ENCODE assay signal across 11 cellular contexts in the genomic region with DNA sequence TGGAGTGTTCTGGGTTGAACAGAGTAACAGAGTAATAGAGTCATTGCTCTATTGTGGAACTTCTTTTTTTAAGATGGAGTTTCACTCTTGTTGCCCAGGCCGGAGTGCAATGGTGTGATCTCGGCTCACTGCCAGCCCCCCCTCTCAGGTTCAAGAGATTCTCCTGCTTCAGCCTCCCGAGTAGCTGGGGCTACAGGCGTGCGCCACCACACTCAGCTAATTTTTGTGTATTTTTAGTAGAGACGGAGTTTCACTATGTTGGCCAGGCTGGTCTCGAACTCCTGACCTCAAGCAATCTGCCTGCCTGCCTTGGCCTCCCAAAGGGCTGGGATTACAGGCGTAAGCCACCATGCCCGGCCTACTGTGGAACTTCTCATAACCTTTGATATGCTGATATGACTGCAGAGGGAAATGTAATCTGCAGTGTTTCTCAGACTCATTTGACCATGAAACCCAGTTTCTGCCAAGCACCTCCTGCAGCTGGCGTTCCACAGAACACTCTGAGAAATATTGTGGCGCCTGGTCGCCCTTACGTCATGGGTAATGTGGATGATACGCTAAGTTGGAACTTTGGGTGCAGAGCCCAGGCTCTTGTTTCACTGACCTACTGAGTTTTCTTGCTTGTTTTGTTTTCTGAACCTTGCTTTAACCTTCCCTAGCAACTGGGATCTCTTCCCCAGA.
DNase-seq lines count a peak whose midpoint lies in the region; ATAC-seq, FAIRE-seq and TF ChIP-seq lines count a peak whose summit lies in the region.
"Had no signal": no experiment of that assay in that cellular context is flagged by ENCODE, and none has a peak within 500 bp of the region (broad histone marks: within the 10 kb centered on the region; RNA-seq: fewer than 3 reads in every experiment).

No MANE protein-coding gene starts in this region.

- in situ Hi-C loops in GM12878 (cut with MboI), result no loop called here

- SMC1A ChIA-PET in GM12878 (lab: Charles Lee; ENCODE audit: uncharacterized antibody, unreplicated experiment), result interaction anchor here (0.8 to 2.6 kb wide), 10 partner anchors 10 to 217 kb away, joined by 3 to 11 read pairs (median 8); no protein-coding TSS in a partner anchor

- H2BK12ac ChIP-seq in H9 (ENCODE audit: insufficient read length, low read depth, low read length), result no peak overlapping the region

- H3K27me3 Mint-ChIP-seq in H9 (ENCODE audit: low read depth), result no peaks in the 10 kb centered on the region

- TF ChIP-seq RAD21 in GM12878 (IDR thresholded peaks at IDR 0.05; ENCODE audit: insufficient read depth, low read depth, low read length), result no peak

- ATAC-seq in GM18520 (IDR thresholded peaks at IDR 0.05; ENCODE audit: unreplicated experiment), result peak; percentile 61
- peak; percentile 59 for ATAC-seq in HG03045 (IDR thresholded peaks at IDR 0.05; ENCODE audit: unreplicated experiment)
- peak; percentile 81 for ATAC-seq in GM12878

- H4K8ac ChIP-seq in H9 (replicated peaks; ENCODE audit: insufficient read length, low read depth, low read length), result no peak overlapping the region

- H3K27me3 ChIP-seq in GM12878 (replicated peaks in 1 of 2; ENCODE audit: control insufficient read depth in 2 of 2, insufficient read depth in 2 of 2, low read length in 1 of 2), result no peaks in the 10 kb centered on the region
- no peaks in the 10 kb centered on the region for H3K27me3 ChIP-seq in tibial artery
- H3K27me3 ChIP-seq in H9 (ENCODE audit: insufficient read depth, low read length), result no peaks in the 10 kb centered on the region

- TF ChIP-seq CTCF in GM20000 (IDR thresholded peaks at IDR 0.05; ENCODE audit: extremely low read depth, missing control alignments), result no peak
- TF ChIP-seq CTCF in GM12878 (IDR thresholded peaks at IDR 0.05 in 2 of 3, conservative IDR thresholded peaks at IDR 0.05 in 1 of 3; ENCODE audit: control insufficient read depth in 2 of 3, extremely low read depth in 1 of 3, insufficient read depth in 1 of 3, low read depth in 3 of 3, low read length in 3 of 3), result no peak
- no peak for TF ChIP-seq CTCF in tibial artery (IDR thresholded peaks at IDR 0.05)
- TF ChIP-seq CTCF in H9 (conservative IDR thresholded peaks at IDR 0.05), result no peak

- H3K9me3 ChIP-seq in GM12878 (replicated peaks; ENCODE audit: control insufficient read depth, insufficient read depth, low read length), result peaks cover 2% of the 10 kb centered on the region; the same call in 1 of the 3 replicates
- no peaks in the 10 kb centered on the region for H3K9me3 ChIP-seq in tibial artery
- no peaks in the 10 kb centered on the region for H3K9me3 ChIP-seq in H9 (ENCODE audit: control insufficient read depth, low read depth, low read length)

- H3K79me1 ChIP-seq in H9 (ENCODE audit: insufficient read depth, low read depth, low read length, poor library complexity, severe bottlenecking), result no peaks in the 10 kb centered on the region

- peak; percentile 83 for FAIRE-seq in GM12878 (lab: Jason Lieb, UNC)
- FAIRE-seq: astrocyte, keratinocyte had no signal

- peaks cover 28% of the 10 kb centered on the region for H3K4me1 ChIP-seq in GM12878 (ENCODE audit: control insufficient read depth, insufficient read depth, low read length)
- peaks cover 0 to 11% (median 0%) of the 10 kb centered on the region in 4 donors for H3K4me1 ChIP-seq in tibial artery
- no peaks in the 10 kb centered on the region; the same call in 1 of the 2 replicates for H3K4me1 ChIP-seq in H9 (ENCODE audit: insufficient read depth, low read length)

- no peaks in the 10 kb centered on the region for H3K36me3 ChIP-seq in GM12878 (ENCODE audit: control insufficient read depth in 2 of 2, insufficient read depth in 2 of 2, low read length in 1 of 2)
- no peaks in the 10 kb centered on the region for H3K36me3 ChIP-seq in tibial artery

- peak overlapping the region; percentile 83 for H3K4me2 ChIP-seq in GM12878 (ENCODE audit: control insufficient read depth, insufficient read depth)
- H3K4me2 ChIP-seq in H9 (ENCODE audit: insufficient read depth, insufficient read length, low read length), result no peak overlapping the region

- H3K4me3 Mint-ChIP-seq in H9, result no peak overlapping the region

- no peak overlapping the region for H3K4ac ChIP-seq in H9 (ENCODE audit: low read depth, low read length)

- H3K9me3 Mint-ChIP-seq in H9, result peaks cover 3% of the 10 kb centered on the region in 2 experiments; a peak in 3 of 5 replicates

- H3K27ac ChIP-seq in GM12878 (ENCODE audit: control insufficient read depth, insufficient read depth), result peak overlapping the region; percentile 97
- no peak overlapping the region for H3K27ac ChIP-seq in tibial artery
- H3K27ac ChIP-seq in H9 (ENCODE audit: insufficient read length, low read depth, low read length), result no peak overlapping the region

- peak overlapping the region; percentile 58 for H3K9ac ChIP-seq in GM12878 (ENCODE audit: control insufficient read depth, insufficient read depth, low read length)
- H3K9ac ChIP-seq in H9 (ENCODE audit: extremely low read depth, insufficient read length, low read length), result no peak overlapping the region

- H3K4me1 Mint-ChIP-seq in H9, result peaks cover 4 to 17% of the 10 kb centered on the region in 2 experiments

- CTCF ChIA-PET in GM12878 (lab: Yijun Ruan, JAX), result interaction anchor here (1.9 to 2.0 kb wide), 2 partner anchors 13 to 334 kb away, joined by 5 to 6 read pairs; no protein-coding TSS in a partner anchor

- no peaks in the 10 kb centered on the region for H3K23me2 ChIP-seq in H9 (ENCODE audit: insufficient read length, low read depth, low read length, poor library complexity, severe bottlenecking)

- no peak overlapping the region for H2BK15ac ChIP-seq in H9 (ENCODE audit: low read depth, low read length)

- no peak for TF ChIP-seq POLR2A in GM12878 (IDR thresholded peaks at IDR 0.05; ENCODE audit: low read depth, low read length)

- no peak overlapping the region for H4K91ac ChIP-seq in H9 (ENCODE audit: insufficient read length, low read depth, low read length)

- H3T11ph ChIP-seq in H9 (ENCODE audit: low read length), result no peak overlapping the region

- POLR2A ChIA-PET in GM12878 (lab: Charles Lee), result interaction anchor here (0.7 to 1.6 kb wide), 4 partner anchors 10 to 213 kb away, joined by 3 to 6 read pairs (median 3); no protein-coding TSS in a partner anchor

- no peak overlapping the region for H4K5ac ChIP-seq in H9 (ENCODE audit: insufficient read length, low read depth, low read length)

- H2AK5ac ChIP-seq in H9 (ENCODE audit: insufficient read length, low read length), result no peak overlapping the region

- no peak overlapping the region for H3K23ac ChIP-seq in H9 (ENCODE audit: insufficient read length, low read depth, low read length)

- H3K79me2 ChIP-seq in GM12878 (ENCODE audit: control insufficient read depth, insufficient read depth, low read length), result no peaks in the 10 kb centered on the region
- H3K79me2 ChIP-seq in H9 (ENCODE audit: insufficient read depth, low read length), result no peaks in the 10 kb centered on the region

- peak overlapping the region; percentile 49 for H2AFZ ChIP-seq in GM12878 (ENCODE audit: control insufficient read depth, low read depth, low read length)
- H2AFZ ChIP-seq in H9 (ENCODE audit: low read length), result no peak overlapping the region

- RAD21 ChIA-PET in GM12878 (lab: Charles Lee; ENCODE audit: unreplicated experiment), result no interaction called here

- no peak overlapping the region for H3K27ac Mint-ChIP-seq in H9

- H3K18ac ChIP-seq in H9 (ENCODE audit: insufficient read length, low read depth, low read length), result no peak overlapping the region

- intact Hi-C loops in GM12878 (cut with micrococcal nuclease; ENCODE audit: unreplicated experiment), result loop anchor here (1.0 to 2.0 kb wide), 2 partner anchors 27 to 55 kb away; no protein-coding TSS in a partner anchor
- intact Hi-C loops in tibial artery (cut with DNase I; ENCODE audit: low total_unique reads), result no loop called here

- no TSS peak for BruUV-seq in GM12878 (replicated peaks; lab: Mats Ljungman, UMichigan)

- H2BK20ac ChIP-seq in H9 (ENCODE audit: low read depth, low read length, poor library complexity, severe bottlenecking), result no peak overlapping the region

- H3K14ac ChIP-seq in H9 (ENCODE audit: insufficient read depth, low read length), result no peak overlapping the region

- 52% methylated on average over 14 of the region's 14 CpGs for WGBS in GM12878 (ENCODE audit: insufficient coverage, insufficient replicate concordance, low lambda C conversion rate, missing lambda C conversion rate)
- no CpG with 5 or more reads among the region's 14 CpGs for WGBS in H9 (ENCODE audit: extremely low coverage, insufficient read length, low lambda C conversion rate)

- no peak overlapping the region for H2BK120ac ChIP-seq in H9 (ENCODE audit: low read depth, low read length, poor library complexity, severe bottlenecking)

- H3K56ac ChIP-seq in H9 (ENCODE audit: insufficient read length, low read depth, low read length), result no peak overlapping the region

- no peaks in the 10 kb centered on the region for H4K20me1 ChIP-seq in GM12878 (ENCODE audit: control insufficient read depth, insufficient read depth)
- H4K20me1 ChIP-seq in H9 (ENCODE audit: control insufficient read depth, insufficient read depth, insufficient read length), result no peaks in the 10 kb centered on the region

- TF ChIP-seq EP300 in GM12878 (IDR thresholded peaks at IDR 0.05; ENCODE audit: borderline replicate concordance in 1 of 2, control insufficient read depth in 1 of 2, low read depth in 2 of 2, low read length in 2 of 2), result peak in 1 of 2 experiments; percentile 7; a peak in 1 of 4 replicates

- peak overlapping the region; percentile 36; the same call in 1 of the 2 replicates for H3K4me3 ChIP-seq in GM12878
- H3K4me3 ChIP-seq in tibial artery, result no peak overlapping the region

- H2BK5ac ChIP-seq in H9 (ENCODE audit: insufficient read length, low read length), result no peak overlapping the region

- H3K36me3 Mint-ChIP-seq in H9 (ENCODE audit: insufficient read depth in 1 of 3, low read depth in 3 of 3), result peaks cover 0 to 4% (median 3%) of the 10 kb centered on the region in 3 experiments; a peak in 5 of 7 replicates

- DNase-seq in GM20000 (ENCODE audit: low spot score) (peak; percentile 39), GM12878 (ENCODE audit: low read depth, low spot score) (peak; percentile 73), NCI-H524 treated with DMSO at 0.1 percent for 48 hours (lab: John Stamatoyannopoulos, UW) (no peak), tibial artery (no peak), H9 (no peak)
- DNase-seq: NCI-H187, occipital lobe had no signal

TF ChIP-seq in GM12878, 131 proteins besides CTCF, POLR2A, EP300 and RAD21 (continues in another document):
- TF ChIP-seq NBN (IDR thresholded peaks at IDR 0.05), result 0 out of 2 replicates have a peak, but pooled peaks have one; percentile 25

Comparison
In these comparisons a context has a peak if more than half of its experiments do, and no peak if none do; other contexts are left out.
1. DNase-seq: peak in GM20000 (single experiment) and GM12878 (single experiment); none in NCI-H524 treated with DMSO at 0.1 percent for 48 hours (single experiment), tibial artery (0 of 2) and H9 (single experiment).
2. Peak in every context shown above with its lines, with median percentiles within 50 percentile points of each other: ATAC-seq.